Comparison of ENCODE assay signal across 8 cellular contexts in genomic region chr6:139126255-139126654, GRCh38. TPM values are rescaled to one million over a fixed set of nuclear protein-coding genes. Genes with fewer than 3 reads are reported as not detected.
DNase-seq lines count a peak whose midpoint lies in the region; ATAC-seq, FAIRE-seq and TF ChIP-seq lines count a peak whose summit lies in the region.

No MANE protein-coding gene starts in this region.

- H3K4me1 Mint-ChIP-seq in activated CD4-positive, alpha-beta T cell treated with anti-CD3 and anti-CD28 coated beads, Interleukin-2, amount 10 ng/mL, durations not matched to agents 7 days and 5 days = peaks cover 55% of the 10 kb centered on the region

- H3K27ac Mint-ChIP-seq in activated CD4-positive, alpha-beta T cell treated with anti-CD3 and anti-CD28 coated beads, Interleukin-2, amount 10 ng/mL, durations not matched to agents 7 days and 5 days = peak overlapping the region; percentile 97

- no peak for FAIRE-seq in urothelium cell line (lab: Jason Lieb, UNC)

- CTCF ChIA-PET in activated CD4-positive, alpha-beta T cell treated with anti-CD3 and anti-CD28 coated beads, Interleukin-2, amount 10 ng/mL, durations not matched to agents 7 days and 5 days (lab: Charles Lee) = interaction anchor here (1.0 to 2.8 kb wide), 7 partner anchors 8 to 165 kb away, joined by 3 to 20 read pairs (median 7); partner anchors contain the start of gene TXLNB

- POLR2A ChIA-PET in activated CD4-positive, alpha-beta T cell treated with anti-CD3 and anti-CD28 coated beads, Interleukin-2, amount 10 ng/mL, durations not matched to agents 7 days and 5 days (lab: Charles Lee) = no interaction called here

- peak overlapping the region in 1 of 10 donors; percentile 64 for H3K27ac ChIP-seq in heart right ventricle

- ATAC-seq in heart right ventricle (peak in 5 of 8 donors; percentile 21 to 77 (median 38)), GM21515 (IDR thresholded peaks at IDR 0.05; ENCODE audit: unreplicated experiment) (no peak), GM19467 (IDR thresholded peaks at IDR 0.05; ENCODE audit: unreplicated experiment) (no peak)

- no peak overlapping the region for H3K4me3 ChIP-seq in heart right ventricle

- intact Hi-C loops in heart right ventricle (cut with DNase I) = loop anchor here in 5 of 10 donors (5.0 to 10.0 kb wide), 4 partner anchors 91 to 241 kb away; no protein-coding TSS in a partner anchor

- no peak overlapping the region for H3K4me3 Mint-ChIP-seq in activated CD4-positive, alpha-beta T cell treated with anti-CD3 and anti-CD28 coated beads, Interleukin-2, amount 10 ng/mL, durations not matched to agents 7 days and 5 days

- peaks cover 0 to 6% (median 0%) of the 10 kb centered on the region in 11 donors for H3K9me3 ChIP-seq in heart right ventricle

- TF ChIP-seq CTCF in heart right ventricle (IDR thresholded peaks at IDR 0.05) = no peak

- DNase-seq in stimulated activated CD4-positive, alpha-beta T cell treated with anti-CD3 and anti-CD28 coated beads, Interleukin-15, amount 100 ng/mL, for 24 hours = peak; percentile 45
- DNase-seq in stimulated activated CD4-positive, alpha-beta T cell treated with anti-CD3 and anti-CD28 coated beads, Interleukin-2, amount 100 ng/mL, for 24 hours = no peak
- peak; percentile 47 for DNase-seq in activated CD4-positive, alpha-beta T cell treated with anti-CD3 and anti-CD28 coated beads, Interleukin-2, amount 10 ng/mL, durations not matched to agents 7 days and 5 days
- no peak for DNase-seq in heart right ventricle
- peak; percentile 12 for DNase-seq in urothelium cell line (ENCODE audit: low spot score)
- no peak for DNase-seq in DMS53 treated with DMSO at 0.1 percent for 48 hours (lab: John Stamatoyannopoulos, UW; ENCODE audit: unreplicated experiment)

- H3K9me3 Mint-ChIP-seq in activated CD4-positive, alpha-beta T cell treated with anti-CD3 and anti-CD28 coated beads, Interleukin-2, amount 10 ng/mL, durations not matched to agents 7 days and 5 days = peaks cover 6% of the 10 kb centered on the region

- H3K27me3 Mint-ChIP-seq in activated CD4-positive, alpha-beta T cell treated with anti-CD3 and anti-CD28 coated beads, Interleukin-2, amount 10 ng/mL, durations not matched to agents 7 days and 5 days = no peaks in the 10 kb centered on the region

- no peaks in the 10 kb centered on the region for H3K27me3 ChIP-seq in heart right ventricle

- peaks cover 16% of the 10 kb centered on the region for H3K36me3 Mint-ChIP-seq in activated CD4-positive, alpha-beta T cell treated with anti-CD3 and anti-CD28 coated beads, Interleukin-2, amount 10 ng/mL, durations not matched to agents 7 days and 5 days (ENCODE audit: low read depth)

- 73 to 93% methylated on average over 3 of the region's 3 CpGs for WGBS in heart right ventricle, 2 donors

- H3K36me3 ChIP-seq in heart right ventricle = no peaks in the 10 kb centered on the region

- peaks cover 0 to 31% (median 6%) of the 10 kb centered on the region in 9 donors for H3K4me1 ChIP-seq in heart right ventricle

RNA-seq across cellular contexts. Expression of gene HECA, which starts 8.6 kb away (rescaled TPM):
- total RNA-seq in activated CD4-positive, alpha-beta T cell treated with anti-CD3 and anti-CD28 coated beads, Interleukin-2, amount 10 ng/mL, durations not matched to agents 7 days and 5 days = 10 to 100 TPM; 59.2 to 60.1 TPM
- total RNA-seq in heart right ventricle = 10 to 100 TPM; 33.5 to 70.6 (median 43.5) TPM
- 10 to 100 TPM in 1 of 2 donors, 1 to 10 TPM in 1; 8.6 to 15.0 TPM for polyA plus RNA-seq in heart right ventricle

Comparison
In these comparisons a context has a peak if more than half of its experiments do, and no peak if none do; other contexts are left out.
1. DNase-seq: peak in stimulated activated CD4-positive, alpha-beta T cell treated with anti-CD3 and anti-CD28 coated beads, Interleukin-15, amount 100 ng/mL, for 24 hours (single experiment), activated CD4-positive, alpha-beta T cell treated with anti-CD3 and anti-CD28 coated beads, Interleukin-2, amount 10 ng/mL, durations not matched to agents 7 days and 5 days (single experiment) and urothelium cell line (single experiment); none in stimulated activated CD4-positive, alpha-beta T cell treated with anti-CD3 and anti-CD28 coated beads, Interleukin-2, amount 100 ng/mL, for 24 hours (0 of 2), heart right ventricle (0 of 2) and DMS53 treated with DMSO at 0.1 percent for 48 hours (single experiment).
2. ATAC-seq: peak in heart right ventricle (5 of 8); none in GM21515 (single experiment) and GM19467 (single experiment).